ENCODE assay signal across 28 cellular contexts in the genomic region with DNA sequence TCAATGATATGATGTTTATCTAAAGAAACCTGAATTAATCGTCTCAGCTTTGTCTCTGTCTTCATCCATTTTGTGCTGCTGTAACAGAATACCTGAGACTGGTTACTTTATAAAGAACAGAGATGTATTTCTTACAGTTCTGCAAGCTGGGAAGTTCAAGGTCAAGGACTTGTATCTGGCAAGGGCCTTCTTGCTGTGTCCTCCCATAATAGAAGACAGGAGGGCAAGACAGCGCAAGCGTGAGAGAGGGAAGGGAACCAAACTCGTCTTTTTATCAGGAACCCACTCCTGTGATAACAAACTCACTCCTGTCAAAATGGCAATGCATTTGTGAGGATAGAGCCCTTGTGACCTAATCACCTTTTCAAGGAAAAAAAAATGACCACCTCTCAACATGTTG.
DNase-seq lines count a peak whose midpoint lies in the region; ATAC-seq, FAIRE-seq and TF ChIP-seq lines count a peak whose summit lies in the region.
"Had no signal": no experiment of that assay in that cellular context is flagged by ENCODE, and none has a peak within 500 bp of the region (broad histone marks: within the 10 kb centered on the region; RNA-seq: fewer than 3 reads in every experiment).

No MANE protein-coding gene starts in this region.

- CTCF ChIA-PET in HepG2 (lab: Yijun Ruan, JAX; ENCODE audit: low intra/inter-chr PET ratio, low total read pairs) = no interaction called here

- no peak for TF ChIP-seq POLR2A in HepG2 (IDR thresholded peaks at IDR 0.05; ENCODE audit: insufficient read depth in 1 of 2, low read depth in 2 of 2, low read length in 2 of 2)
- no peak for TF ChIP-seq POLR2A in right lobe of liver (IDR thresholded peaks at IDR 0.05)
- no peak for TF ChIP-seq POLR2A in gastrocnemius medialis (IDR thresholded peaks at IDR 0.05)

- ATAC-seq in HepG2 (no peak), right lobe of liver (no peak), gastrocnemius medialis (no peak), HG02642 (IDR thresholded peaks at IDR 0.05; ENCODE audit: poor library complexity, unreplicated experiment) (no peak)
- ATAC-seq: activated CD8-positive, alpha-beta T cell treated with anti-CD3 and anti-CD28 coated beads, Interleukin-2, amount 10 ng/mL, durations not matched to agents 7 days and 5 days; activated naive CD4-positive, alpha-beta T cell treated with anti-CD3 and anti-CD28 coated beads, Interleukin-2, amount 50 U/mL, for 72 hours; activated T-cell treated with anti-CD3 and anti-CD28 coated beads, Interleukin-2, amount 50 U/mL, for 4 hours; esophagus mucosa; GM23338; stimulated activated naive CD8-positive, alpha-beta T cell treated with anti-CD3 and anti-CD28 coated beads, Interleukin-15, Interleukin-2, amounts not matched to agents 100 U/mL and 50 U/mL, for 24 hours; T-cell had no signal

- H3K4me3 ChIP-seq in HepG2 (replicated peaks in 1 of 3; ENCODE audit: insufficient read depth in 1 of 3, low read depth in 2 of 3, low read length in 3 of 3) (no peak overlapping the region), right lobe of liver (no peak overlapping the region), fibroblast of lung (replicated peaks in 1 of 4; ENCODE audit: control extremely low read depth in 1 of 4, insufficient read depth in 1 of 4, low read depth in 3 of 4, low read length in 4 of 4) (no peak overlapping the region), gastrocnemius medialis (no peak overlapping the region)
- H3K4me3 ChIP-seq: GM23338 had no signal

- 97% methylated on average over 4 of the region's 4 CpGs for WGBS in HepG2 (ENCODE audit: low lambda C conversion rate)
- 77% methylated on average over 4 of the region's 4 CpGs for WGBS in right lobe of liver (ENCODE audit: insufficient coverage, low coverage, low lambda C conversion rate, missing lambda C conversion rate)

- no peak for FAIRE-seq in HepG2 (lab: Jason Lieb, UNC)
- FAIRE-seq: bronchial epithelial cell, G401.6, GM19239, urothelium cell line had no signal

- peaks cover 41 to 91% of the 10 kb centered on the region in 2 experiments for H3K36me3 ChIP-seq in HepG2 (replicated peaks in 1 of 2; ENCODE audit: control insufficient read depth in 1 of 2, insufficient read depth in 2 of 2, low read length in 2 of 2)
- H3K36me3 ChIP-seq in right lobe of liver = peaks cover 0 to 33% (median 9%) of the 10 kb centered on the region in 4 donors
- H3K36me3 ChIP-seq in fibroblast of lung (ENCODE audit: control insufficient read depth, insufficient read depth, low read length) = no peaks in the 10 kb centered on the region
- peaks cover 0 to 5% of the 10 kb centered on the region in 2 donors for H3K36me3 ChIP-seq in gastrocnemius medialis

- POLR2A ChIA-PET in HepG2 (lab: Yijun Ruan, JAX) = no interaction called here

- no peak for TF ChIP-seq EP300 in HepG2 (IDR thresholded peaks at IDR 0.05; ENCODE audit: low read depth in 2 of 2, low read length in 2 of 2)
- TF ChIP-seq EP300 in HepG2 (CRISPR knock-in tag; IDR thresholded peaks at IDR 0.05; ENCODE audit: borderline replicate concordance) = no peak

- peaks cover 7% of the 10 kb centered on the region for H3K79me2 ChIP-seq in HepG2 (ENCODE audit: insufficient read depth, low read length)
- peaks cover 4% of the 10 kb centered on the region for H3K79me2 ChIP-seq in fibroblast of lung (ENCODE audit: control insufficient read depth, insufficient read depth, low read length)

- H3K27ac ChIP-seq in HepG2 (ENCODE audit: extremely low read length, insufficient read depth, low read length) (no peak overlapping the region), right lobe of liver (no peak overlapping the region), fibroblast of lung (ENCODE audit: insufficient read depth, low read length) (peak overlapping the region; percentile 96), gastrocnemius medialis (peak overlapping the region; percentile 79 to 88 (median 82))
- H3K27ac ChIP-seq: KMS-11 had no signal

- no peak overlapping the region for H3K4me2 ChIP-seq in HepG2 (ENCODE audit: low read depth, low read length)
- no peak overlapping the region for H3K4me2 ChIP-seq in fibroblast of lung (ENCODE audit: extremely low read depth, insufficient read depth, low read length)
- H3K4me2 ChIP-seq: GM23338, KMS-11 had no signal

- BruUV-seq in HepG2 (replicated peaks; lab: Mats Ljungman, UMichigan) = no TSS peak

- in situ Hi-C loops in HepG2 (cut with HindIII; ENCODE audit: extremely low pct_ligation_motif_present, low pct_unique_long_range_greater_than_20kb) (no loop called here), gastrocnemius medialis (cut with MboI; ENCODE audit: low sequenced_read_pairs in 4 of 4) (loop anchor here in 1 of 4 donors (25.0 kb wide), 1 partner anchor 279 kb away; the partner anchor contains the start of gene FNDC3B)

- H3K27me3 ChIP-seq in HepG2 (ENCODE audit: control insufficient read depth in 1 of 2, insufficient read depth in 2 of 2, low read length in 2 of 2) (no peaks in the 10 kb centered on the region), right lobe of liver (no peaks in the 10 kb centered on the region), fibroblast of lung (ENCODE audit: control insufficient read depth, insufficient read depth, low read length) (no peaks in the 10 kb centered on the region), gastrocnemius medialis (no peaks in the 10 kb centered on the region)

- intact Hi-C loops in HepG2 (cut with micrococcal nuclease; ENCODE audit: unreplicated experiment) = no loop called here
- intact Hi-C loops in right lobe of liver (cut with DNase I) = no loop called here
- intact Hi-C loops in gastrocnemius medialis (cut with DNase I; ENCODE audit: low total_unique reads) = no loop called here

- TF ChIP-seq CTCF in HepG2 (CRISPR knock-in tag; IDR thresholded peaks at IDR 0.05) (no peak), right lobe of liver (IDR thresholded peaks at IDR 0.05) (no peak), fibroblast of lung (conservative IDR thresholded peaks at IDR 0.05 in 1 of 2, IDR thresholded peaks at IDR 0.05 in 1 of 2; ENCODE audit: low read depth in 1 of 2, low read length in 2 of 2) (no peak), gastrocnemius medialis (IDR thresholded peaks at IDR 0.05 in 4 of 5, conservative IDR thresholded peaks at IDR 0.05 in 1 of 5) (no peak)

- no peak for DNase-seq in HepG2 (ENCODE audit: low spot score)
- DNase-seq in right lobe of liver = no peak
- DNase-seq in fibroblast of lung (ENCODE audit: low read depth in 2 of 2) = no peak
- no peak for DNase-seq in gastrocnemius medialis
- no peak for DNase-seq in NCI-H446 treated with DMSO at 0.1 percent for 48 hours (lab: John Stamatoyannopoulos, UW)
- no peak for DNase-seq in activated CD4-positive, alpha-beta T cell treated with anti-CD3 and anti-CD28 coated beads, Interleukin-2, amount 50 U/mL, for 48 hours
- DNase-seq in stimulated activated CD4-positive, alpha-beta T cell treated with anti-CD3 and anti-CD28 coated beads, Interleukin-4, amount 100 ng/mL, for 1 hour = no peak
- DNase-seq: activated B cell treated with CpG ODN at 0.5 μM for 24 hours; activated CD8-positive, alpha-beta T cell treated with anti-CD3 and anti-CD28 coated beads, Interleukin-2, amount 10 ng/mL, durations not matched to agents 7 days and 5 days; activated T-cell treated with anti-CD3 and anti-CD28 coated beads, Interleukin-2, amount 50 U/mL, for 4 hours; glutamatergic neuron; NCI-H1092; NCI-H2081 treated with DMSO at 0.1 percent for 48 hours; NCI-H524 treated with DMSO at 0.1 percent for 48 hours; nucleus accumbens; SHP77; stimulated activated CD4-positive, alpha-beta T cell treated with anti-CD3 and anti-CD28 coated beads, Interleukin-2, amount 100 ng/mL, for 24 hours; stimulated activated naive CD8-positive, alpha-beta T cell treated with anti-CD3 and anti-CD28 coated beads, Interleukin-15, Interleukin-2, amounts not matched to agents 100 U/mL and 50 U/mL, for 24 hours; T-cell had no signal

- TF ChIP-seq RAD21 in HepG2 (CRISPR knock-in tag; IDR thresholded peaks at IDR 0.05) = no peak

- H3K9me3 ChIP-seq in HepG2 (ENCODE audit: low read length) (no peaks in the 10 kb centered on the region), right lobe of liver (no peaks in the 10 kb centered on the region), fibroblast of lung (ENCODE audit: control insufficient read depth, insufficient read depth, low read depth, low read length) (no peaks in the 10 kb centered on the region), gastrocnemius medialis (no peaks in the 10 kb centered on the region)

- H2AFZ ChIP-seq in HepG2 (ENCODE audit: low read length) = no peak overlapping the region
- no peak overlapping the region for H2AFZ ChIP-seq in fibroblast of lung (ENCODE audit: low read length)
- H2AFZ ChIP-seq: GM23338 had no signal

- H3K9ac ChIP-seq in HepG2 (ENCODE audit: insufficient read depth, low read depth, low read length) (no peak overlapping the region), fibroblast of lung (ENCODE audit: insufficient read depth, low read length) (no peak overlapping the region)
- H3K9ac ChIP-seq: KMS-11 had no signal

- H3K4me1 ChIP-seq in HepG2 (ENCODE audit: insufficient read depth, low read length) = 0 out of 2 replicates have a peak, but pooled peaks cover 10% of the 10 kb centered on the region
- H3K4me1 ChIP-seq in right lobe of liver = no peaks in the 10 kb centered on the region
- peaks cover 45% of the 10 kb centered on the region for H3K4me1 ChIP-seq in fibroblast of lung (ENCODE audit: control insufficient read depth, extremely low read depth, insufficient read depth, low read length)
- H3K4me1 ChIP-seq in gastrocnemius medialis = peaks cover 93 to 98% of the 10 kb centered on the region in 2 donors

- peaks cover 56% of the 10 kb centered on the region for H4K20me1 ChIP-seq in HepG2 (ENCODE audit: insufficient read depth, low read length)
- H4K20me1 ChIP-seq in fibroblast of lung (ENCODE audit: control insufficient read depth, extremely low read depth, insufficient read depth, low read length) = no peaks in the 10 kb centered on the region

TF ChIP-seq in HepG2, 621 proteins besides CTCF, POLR2A, EP300 and RAD21:
- TF ChIP-seq AGO2 (optimal IDR thresholded peaks at IDR 0.05; ENCODE audit: low read depth, low read length) (peak; percentile 30), ZNF552 (CRISPR knock-in tag; IDR thresholded peaks at IDR 0.05; ENCODE audit: borderline replicate concordance) (no peak), RBM22 (optimal IDR thresholded peaks at IDR 0.05; ENCODE audit: low read length) (peak; percentile 98)
TF ChIP-seq in HepG2: peak in this region for 2.

Comparison
In these comparisons a context has a peak if more than half of its experiments do, and no peak if none do; other contexts are left out.
1. H3K27ac ChIP-seq: peak in fibroblast of lung (single experiment) and gastrocnemius medialis (4 of 4); none in HepG2 (single experiment) and right lobe of liver (0 of 3).